1 cellular context compared by ENCODE assay signal in the genomic region with DNA sequence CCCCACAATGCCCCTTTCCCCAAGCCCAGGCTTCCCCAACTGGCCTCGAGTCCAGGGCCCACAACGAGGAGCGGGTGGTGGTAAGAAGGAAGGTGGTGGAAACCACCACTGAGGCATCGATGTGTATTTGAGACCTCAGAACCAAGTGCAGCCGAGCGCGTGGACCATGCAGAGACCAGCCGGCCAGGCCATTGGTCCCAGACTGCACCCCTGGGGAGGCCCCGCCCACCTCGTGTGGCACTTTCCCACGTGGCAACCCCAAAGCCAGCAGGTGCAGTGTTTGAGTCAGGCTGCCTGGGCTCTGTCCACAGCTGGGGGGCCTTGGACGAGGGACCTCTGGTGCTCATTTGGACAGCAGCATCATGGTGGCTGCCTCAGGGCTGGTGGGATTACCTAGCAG.
TF ChIP-seq lines count a peak whose summit lies in the region.

No MANE protein-coding gene starts in this region.

TF ChIP-seq in K562, 482 proteins besides CTCF, POLR2A, EP300 and RAD21:
- TF ChIP-seq, protein P1, sequence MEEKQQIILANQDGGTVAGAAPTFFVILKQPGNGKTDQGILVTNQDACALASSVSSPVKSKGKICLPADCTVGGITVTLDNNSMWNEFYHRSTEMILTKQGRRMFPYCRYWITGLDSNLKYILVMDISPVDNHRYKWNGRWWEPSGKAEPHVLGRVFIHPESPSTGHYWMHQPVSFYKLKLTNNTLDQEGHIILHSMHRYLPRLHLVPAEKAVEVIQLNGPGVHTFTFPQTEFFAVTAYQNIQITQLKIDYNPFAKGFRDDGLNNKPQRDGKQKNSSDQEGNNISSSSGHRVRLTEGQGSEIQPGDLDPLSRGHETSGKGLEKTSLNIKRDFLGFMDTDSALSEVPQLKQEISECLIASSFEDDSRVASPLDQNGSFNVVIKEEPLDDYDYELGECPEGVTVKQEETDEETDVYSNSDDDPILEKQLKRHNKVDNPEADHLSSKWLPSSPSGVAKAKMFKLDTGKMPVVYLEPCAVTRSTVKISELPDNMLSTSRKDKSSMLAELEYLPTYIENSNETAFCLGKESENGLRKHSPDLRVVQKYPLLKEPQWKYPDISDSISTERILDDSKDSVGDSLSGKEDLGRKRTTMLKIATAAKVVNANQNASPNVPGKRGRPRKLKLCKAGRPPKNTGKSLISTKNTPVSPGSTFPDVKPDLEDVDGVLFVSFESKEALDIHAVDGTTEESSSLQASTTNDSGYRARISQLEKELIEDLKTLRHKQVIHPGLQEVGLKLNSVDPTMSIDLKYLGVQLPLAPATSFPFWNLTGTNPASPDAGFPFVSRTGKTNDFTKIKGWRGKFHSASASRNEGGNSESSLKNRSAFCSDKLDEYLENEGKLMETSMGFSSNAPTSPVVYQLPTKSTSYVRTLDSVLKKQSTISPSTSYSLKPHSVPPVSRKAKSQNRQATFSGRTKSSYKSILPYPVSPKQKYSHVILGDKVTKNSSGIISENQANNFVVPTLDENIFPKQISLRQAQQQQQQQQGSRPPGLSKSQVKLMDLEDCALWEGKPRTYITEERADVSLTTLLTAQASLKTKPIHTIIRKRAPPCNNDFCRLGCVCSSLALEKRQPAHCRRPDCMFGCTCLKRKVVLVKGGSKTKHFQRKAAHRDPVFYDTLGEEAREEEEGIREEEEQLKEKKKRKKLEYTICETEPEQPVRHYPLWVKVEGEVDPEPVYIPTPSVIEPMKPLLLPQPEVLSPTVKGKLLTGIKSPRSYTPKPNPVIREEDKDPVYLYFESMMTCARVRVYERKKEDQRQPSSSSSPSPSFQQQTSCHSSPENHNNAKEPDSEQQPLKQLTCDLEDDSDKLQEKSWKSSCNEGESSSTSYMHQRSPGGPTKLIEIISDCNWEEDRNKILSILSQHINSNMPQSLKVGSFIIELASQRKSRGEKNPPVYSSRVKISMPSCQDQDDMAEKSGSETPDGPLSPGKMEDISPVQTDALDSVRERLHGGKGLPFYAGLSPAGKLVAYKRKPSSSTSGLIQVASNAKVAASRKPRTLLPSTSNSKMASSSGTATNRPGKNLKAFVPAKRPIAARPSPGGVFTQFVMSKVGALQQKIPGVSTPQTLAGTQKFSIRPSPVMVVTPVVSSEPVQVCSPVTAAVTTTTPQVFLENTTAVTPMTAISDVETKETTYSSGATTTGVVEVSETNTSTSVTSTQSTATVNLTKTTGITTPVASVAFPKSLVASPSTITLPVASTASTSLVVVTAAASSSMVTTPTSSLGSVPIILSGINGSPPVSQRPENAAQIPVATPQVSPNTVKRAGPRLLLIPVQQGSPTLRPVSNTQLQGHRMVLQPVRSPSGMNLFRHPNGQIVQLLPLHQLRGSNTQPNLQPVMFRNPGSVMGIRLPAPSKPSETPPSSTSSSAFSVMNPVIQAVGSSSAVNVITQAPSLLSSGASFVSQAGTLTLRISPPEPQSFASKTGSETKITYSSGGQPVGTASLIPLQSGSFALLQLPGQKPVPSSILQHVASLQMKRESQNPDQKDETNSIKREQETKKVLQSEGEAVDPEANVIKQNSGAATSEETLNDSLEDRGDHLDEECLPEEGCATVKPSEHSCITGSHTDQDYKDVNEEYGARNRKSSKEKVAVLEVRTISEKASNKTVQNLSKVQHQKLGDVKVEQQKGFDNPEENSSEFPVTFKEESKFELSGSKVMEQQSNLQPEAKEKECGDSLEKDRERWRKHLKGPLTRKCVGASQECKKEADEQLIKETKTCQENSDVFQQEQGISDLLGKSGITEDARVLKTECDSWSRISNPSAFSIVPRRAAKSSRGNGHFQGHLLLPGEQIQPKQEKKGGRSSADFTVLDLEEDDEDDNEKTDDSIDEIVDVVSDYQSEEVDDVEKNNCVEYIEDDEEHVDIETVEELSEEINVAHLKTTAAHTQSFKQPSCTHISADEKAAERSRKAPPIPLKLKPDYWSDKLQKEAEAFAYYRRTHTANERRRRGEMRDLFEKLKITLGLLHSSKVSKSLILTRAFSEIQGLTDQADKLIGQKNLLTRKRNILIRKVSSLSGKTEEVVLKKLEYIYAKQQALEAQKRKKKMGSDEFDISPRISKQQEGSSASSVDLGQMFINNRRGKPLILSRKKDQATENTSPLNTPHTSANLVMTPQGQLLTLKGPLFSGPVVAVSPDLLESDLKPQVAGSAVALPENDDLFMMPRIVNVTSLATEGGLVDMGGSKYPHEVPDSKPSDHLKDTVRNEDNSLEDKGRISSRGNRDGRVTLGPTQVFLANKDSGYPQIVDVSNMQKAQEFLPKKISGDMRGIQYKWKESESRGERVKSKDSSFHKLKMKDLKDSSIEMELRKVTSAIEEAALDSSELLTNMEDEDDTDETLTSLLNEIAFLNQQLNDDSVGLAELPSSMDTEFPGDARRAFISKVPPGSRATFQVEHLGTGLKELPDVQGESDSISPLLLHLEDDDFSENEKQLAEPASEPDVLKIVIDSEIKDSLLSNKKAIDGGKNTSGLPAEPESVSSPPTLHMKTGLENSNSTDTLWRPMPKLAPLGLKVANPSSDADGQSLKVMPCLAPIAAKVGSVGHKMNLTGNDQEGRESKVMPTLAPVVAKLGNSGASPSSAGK (IDR thresholded peaks at IDR 0.05) = 0 out of 2 replicates have a peak, but pooled peaks have one; percentile 30
- TF ChIP-seq ZNF324 (CRISPR knock-in tag; IDR thresholded peaks at IDR 0.05) = no peak
